In genomic region chr10:100901051-100901450, GRCh38 we compare ENCODE assay signal across 34 cellular contexts.
"Had no signal": no experiment of that assay in that cellular context is flagged by ENCODE, and none has a peak within 500 bp of the region (broad histone marks: within the 10 kb centered on the region; RNA-seq: fewer than 3 reads in every experiment).

No MANE protein-coding gene starts in this region.

- H3K9me3 Mint-ChIP-seq: activated B cell treated with CpG ODN at 0.5 μM for 24 hours; activated CD4-positive, alpha-beta memory T cell treated with anti-CD3 and anti-CD28 coated beads for 36 hours; activated naive CD4-positive, alpha-beta T cell treated with anti-CD3 and anti-CD28 coated beads for 36 hours; activated naive CD4-positive, alpha-beta T cell treated with anti-CD3 and anti-CD28 coated beads, Interleukin-2, amount 50 U/mL, for 72 hours; activated T-helper 1 cell treated with anti-CD3 and anti-CD28 coated beads, Interleukin-12 subunit alpha, Interleukin-12 subunit beta, Interleukin-2, Interleukin-4 antibody, amounts not matched to agents 30 ng/mL and 10 ng/mL and 1 ng/mL, durations not matched to agents 14 hours and 24 hours and 36 hours; T-cell had no signal

- H3K4me3 ChIP-seq: adrenal gland, body of pancreas, K562, Peyer's patch had no signal

- FAIRE-seq: astrocyte, bronchial epithelial cell, K562 had no signal

- H3K27ac Mint-ChIP-seq: activated B cell treated with CpG ODN at 0.5 μM for 24 hours; activated CD4-positive, alpha-beta memory T cell treated with anti-CD3 and anti-CD28 coated beads for 36 hours; activated naive CD4-positive, alpha-beta T cell treated with anti-CD3 and anti-CD28 coated beads for 36 hours; activated naive CD4-positive, alpha-beta T cell treated with anti-CD3 and anti-CD28 coated beads, Interleukin-2, amount 50 U/mL, for 72 hours; activated T-helper 1 cell treated with anti-CD3 and anti-CD28 coated beads, Interleukin-12 subunit alpha, Interleukin-12 subunit beta, Interleukin-2, Interleukin-4 antibody, amounts not matched to agents 30 ng/mL and 10 ng/mL and 1 ng/mL, durations not matched to agents 14 hours and 24 hours and 36 hours; T-cell had no signal

- H3K4me3 Mint-ChIP-seq: activated B cell treated with CpG ODN at 0.5 μM for 24 hours; activated CD4-positive, alpha-beta memory T cell treated with anti-CD3 and anti-CD28 coated beads for 36 hours; activated naive CD4-positive, alpha-beta T cell treated with anti-CD3 and anti-CD28 coated beads for 36 hours; activated T-helper 1 cell treated with anti-CD3 and anti-CD28 coated beads, Interleukin-12 subunit alpha, Interleukin-12 subunit beta, Interleukin-2, Interleukin-4 antibody, amounts not matched to agents 30 ng/mL and 10 ng/mL and 1 ng/mL, durations not matched to agents 14 hours and 24 hours and 36 hours; T-cell had no signal

- H3K36me3 ChIP-seq: adrenal gland, Peyer's patch had no signal

- H3K9me3 ChIP-seq: adrenal gland, body of pancreas, Peyer's patch had no signal

- H3K27ac ChIP-seq: adrenal gland, body of pancreas, Peyer's patch, VCaP had no signal

- H3K27me3 ChIP-seq: adrenal gland, body of pancreas, Peyer's patch had no signal

- H3K4me1 ChIP-seq: adrenal gland, body of pancreas, Peyer's patch had no signal

- ATAC-seq: activated naive CD4-positive, alpha-beta T cell treated with anti-CD3 and anti-CD28 coated beads, Interleukin-2, amount 50 U/mL, for 72 hours; body of pancreas; K562; SK-N-SH treated with all-trans-retinoic acid at 6 μM for 48 hours; T-cell had no signal

- H3K36me3 Mint-ChIP-seq: activated CD4-positive, alpha-beta memory T cell treated with anti-CD3 and anti-CD28 coated beads for 36 hours; activated naive CD4-positive, alpha-beta T cell treated with anti-CD3 and anti-CD28 coated beads, Interleukin-2, amount 50 U/mL, for 72 hours; T-cell had no signal

- DNase-seq: activated B cell treated with CpG ODN at 0.5 μM for 24 hours; activated CD4-positive, alpha-beta memory T cell treated with anti-CD3 and anti-CD28 coated beads for 36 hours; activated CD4-positive, alpha-beta T cell treated with anti-CD3 and anti-CD28 coated beads for 4 hours; activated CD4-positive, alpha-beta T cell treated with anti-CD3 and anti-CD28 coated beads, Interleukin-2, amount 50 U/mL, for 1 hour; activated CD4-positive, CD25-positive, alpha-beta regulatory T cell treated with anti-CD3 and anti-CD28 coated beads, Interleukin-2, amount 50 U/mL, for 72 hours; activated gamma-delta T cell treated with Interleukin-2 at 50 U/mL for 16 hours; activated naive CD4-positive, alpha-beta T cell treated with anti-CD3 and anti-CD28 coated beads for 36 hours; activated T-cell treated with anti-CD3 and anti-CD28 coated beads, Interleukin-2, amount 50 U/mL, for 1 hour; body of pancreas; caudate nucleus; NCI-H1092 treated with DMSO at 0.1 percent for 48 hours; NCI-H1417 treated with DMSO at 0.1 percent for 48 hours; NCI-H187 treated with DMSO at 0.1 percent for 48 hours; NCI-H2081; NCI-H2171 treated with DMSO at 0.1 percent for 48 hours; NCI-H2227 treated with DMSO at 0.1 percent for 48 hours; NCI-H446; NCI-H510A treated with DMSO at 0.1 percent for 48 hours; NCI-H526 treated with DMSO at 0.1 percent for 48 hours; NCI-H774; Peyer's patch; RPMI8226; SHP77 treated with DMSO at 0.1 percent for 48 hours; T-cell; T-helper 2 cell; T-helper 9 cell had no signal

- H3K4me1 Mint-ChIP-seq: T-cell had no signal
